Comparison of ENCODE assay signal across 30 cellular contexts in genomic region chr18:59416818-59417217, GRCh38. TPM values are rescaled to one million over a fixed set of nuclear protein-coding genes. Genes with fewer than 3 reads are reported as not detected.
DNase-seq lines count a peak whose midpoint lies in the region; ATAC-seq, FAIRE-seq and TF ChIP-seq lines count a peak whose summit lies in the region.
"Had no signal": no experiment of that assay in that cellular context is flagged by ENCODE, and none has a peak within 500 bp of the region (broad histone marks: within the 10 kb centered on the region; RNA-seq: fewer than 3 reads in every experiment).

No MANE protein-coding gene starts in this region.

- H3K4me2 ChIP-seq in K562 (ENCODE audit: insufficient read depth, low read length) = no peak overlapping the region
- H3K4me2 ChIP-seq: BLaER1 treated with 17β-estradiol and CSF1 and Interleukin-3, amounts not matched to agents 10 nM and 100 nM had no signal

- FAIRE-seq in K562 (lab: Jason Lieb, UNC) = peak; percentile 15
- FAIRE-seq: colon, frontal cortex, GM12892, H54, urothelium cell line had no signal

- CTCF ChIA-PET in K562 (lab: Yijun Ruan, JAX; ENCODE audit: low intra/inter-chr PET ratio) = no interaction called here
- CTCF ChIA-PET in Calu3 (lab: Charles Lee) = no interaction called here

- no peak overlapping the region for H3K9ac ChIP-seq in K562 (ENCODE audit: insufficient read depth in 1 of 2, low read depth in 2 of 2, low read length in 2 of 2)
- H3K9ac ChIP-seq: BLaER1 treated with 17β-estradiol and CSF1 and Interleukin-3, amounts not matched to agents 10 nM and 100 nM had no signal

- intact Hi-C loops in K562 (cut with micrococcal nuclease) = no loop called here
- intact Hi-C loops in Calu3 (cut with micrococcal nuclease; ENCODE audit: unreplicated experiment) = no loop called here

- peak; percentile 65; the same call in 2 of the 3 replicates for ATAC-seq in K562
- no peak for ATAC-seq in stimulated activated memory B cell treated with anti-CD40 and anti-IgM and Interleukin-4, amounts not matched to agents 10 μg/mL and 1 μg/mL and 100 μg/mL, for 72 hours
- ATAC-seq: activated T-cell treated with anti-CD3 and anti-CD28 coated beads, Interleukin-2, amount 50 U/mL, for 4 hours; sciatic nerve had no signal

- H3K4me3 Mint-ChIP-seq in Calu3 (ENCODE audit: low read depth, unreplicated experiment) = no peak overlapping the region
- H3K4me3 Mint-ChIP-seq in stimulated activated memory B cell treated with anti-CD40 and anti-IgM and Interleukin-4, amounts not matched to agents 10 μg/mL and 1 μg/mL and 100 μg/mL, for 72 hours = no peak overlapping the region
- H3K4me3 Mint-ChIP-seq: activated CD4-positive, alpha-beta T cell treated with anti-CD3 and anti-CD28 coated beads, Interleukin-2, amount 10 ng/mL, durations not matched to agents 7 days and 5 days; activated T-cell treated with anti-CD3 and anti-CD28 coated beads, Interleukin-2, amount 50 U/mL, for 4 hours had no signal

- TF ChIP-seq RAD21 in K562 (CRISPR knock-in tag; conservative IDR thresholded peaks at IDR 0.05 in 1 of 2, IDR thresholded peaks at IDR 0.05 in 1 of 2) = no peak

- no peak overlapping the region for H3K27ac Mint-ChIP-seq in Calu3 (ENCODE audit: unreplicated experiment)
- no peak overlapping the region for H3K27ac Mint-ChIP-seq in stimulated activated memory B cell treated with anti-CD40 and anti-IgM and Interleukin-4, amounts not matched to agents 10 μg/mL and 1 μg/mL and 100 μg/mL, for 72 hours
- H3K27ac Mint-ChIP-seq: activated CD4-positive, alpha-beta T cell treated with anti-CD3 and anti-CD28 coated beads, Interleukin-2, amount 10 ng/mL, durations not matched to agents 7 days and 5 days had no signal

- H3K9me3 ChIP-seq in K562 (replicated peaks; ENCODE audit: control insufficient read depth, insufficient read depth, low read depth, low read length) = no peaks in the 10 kb centered on the region
- H3K9me3 ChIP-seq: adrenal gland; BLaER1 treated with 17β-estradiol and CSF1 and Interleukin-3, amounts not matched to agents 10 nM and 100 nM; Peyer's patch had no signal

- no peaks in the 10 kb centered on the region for H3K4me1 Mint-ChIP-seq in Calu3 (ENCODE audit: low read depth, unreplicated experiment)
- no peaks in the 10 kb centered on the region for H3K4me1 Mint-ChIP-seq in stimulated activated memory B cell treated with anti-CD40 and anti-IgM and Interleukin-4, amounts not matched to agents 10 μg/mL and 1 μg/mL and 100 μg/mL, for 72 hours
- H3K4me1 Mint-ChIP-seq: activated CD4-positive, alpha-beta T cell treated with anti-CD3 and anti-CD28 coated beads, Interleukin-2, amount 10 ng/mL, durations not matched to agents 7 days and 5 days had no signal

- in situ Hi-C loops in K562 (cut with MboI) = no loop called here

- H3K36me3 Mint-ChIP-seq in Calu3 (ENCODE audit: insufficient read depth, unreplicated experiment) = no peaks in the 10 kb centered on the region
- no peaks in the 10 kb centered on the region for H3K36me3 Mint-ChIP-seq in stimulated activated memory B cell treated with anti-CD40 and anti-IgM and Interleukin-4, amounts not matched to agents 10 μg/mL and 1 μg/mL and 100 μg/mL, for 72 hours

- no peaks in the 10 kb centered on the region for H3K4me1 ChIP-seq in K562 (replicated peaks in 1 of 2; ENCODE audit: control insufficient read depth in 2 of 2, insufficient read depth in 2 of 2, low read length in 2 of 2)
- H3K4me1 ChIP-seq: adrenal gland; BLaER1 treated with 17β-estradiol and CSF1 and Interleukin-3, amounts not matched to agents 10 nM and 100 nM; Peyer's patch had no signal

- TF ChIP-seq CTCF in K562 (IDR thresholded peaks at IDR 0.05 in 2 of 3, conservative IDR thresholded peaks at IDR 0.05 in 1 of 3; ENCODE audit: insufficient read depth in 2 of 3, low read depth in 1 of 3, low read length in 3 of 3) (no peak), Calu3 (IDR thresholded peaks at IDR 0.05; ENCODE audit: unreplicated experiment) (no peak)

- no peaks in the 10 kb centered on the region for H4K20me1 ChIP-seq in K562 (replicated peaks; ENCODE audit: control insufficient read depth, insufficient read depth, low read length)
- H4K20me1 ChIP-seq: BLaER1 treated with 17β-estradiol and CSF1 and Interleukin-3, amounts not matched to agents 10 nM and 100 nM had no signal

- no peaks in the 10 kb centered on the region for H3K79me2 ChIP-seq in K562 (ENCODE audit: control insufficient read depth, insufficient read depth, low read length)

- no peaks in the 10 kb centered on the region for H3K9me1 ChIP-seq in K562 (ENCODE audit: control insufficient read depth, insufficient read depth, low read length)

- H2AFZ ChIP-seq in K562 (ENCODE audit: low read depth, low read length) = peak overlapping the region; percentile 65

- no peaks in the 10 kb centered on the region for H3K9me3 Mint-ChIP-seq in Calu3 (ENCODE audit: low read depth, unreplicated experiment)
- H3K9me3 Mint-ChIP-seq in stimulated activated memory B cell treated with anti-CD40 and anti-IgM and Interleukin-4, amounts not matched to agents 10 μg/mL and 1 μg/mL and 100 μg/mL, for 72 hours = no peaks in the 10 kb centered on the region
- H3K9me3 Mint-ChIP-seq: activated CD4-positive, alpha-beta T cell treated with anti-CD3 and anti-CD28 coated beads, Interleukin-2, amount 10 ng/mL, durations not matched to agents 7 days and 5 days; activated T-cell treated with anti-CD3 and anti-CD28 coated beads, Interleukin-2, amount 50 U/mL, for 4 hours had no signal

- no peak overlapping the region for H3K27ac ChIP-seq in K562 (ENCODE audit: extremely low read depth, low read depth, low read length)
- H3K27ac ChIP-seq: adrenal gland; BLaER1 treated with 17β-estradiol and CSF1 and Interleukin-3, amounts not matched to agents 10 nM and 100 nM; brain microvascular endothelial cell; Peyer's patch had no signal

- WGBS in K562 (ENCODE audit: insufficient coverage, low coverage, missing lambda C conversion rate) = 80% methylated on average over 1 of the region's 1 CpG

- DNase-seq in H4 (ENCODE audit: low spot score) = peak; percentile 11
- DNase-seq in LHCN-M2 (ENCODE audit: low read depth) = peak; percentile 20
- peak in 1 of 4 experiments; percentile 12 for DNase-seq in K562 (ENCODE audit: extremely low read depth in 1 of 4, low spot score in 3 of 4)
- DNase-seq in iris pigment epithelial cell (ENCODE audit: low read depth) = peak; percentile 26
- DNase-seq in Calu3 = no peak
- no peak for DNase-seq in NCI-H1930 (lab: John Stamatoyannopoulos, UW)
- no peak for DNase-seq in NCI-H510A (lab: John Stamatoyannopoulos, UW)
- DNase-seq: activated CD4-positive, alpha-beta T cell treated with anti-CD3 and anti-CD28 coated beads, Interleukin-2, amount 10 ng/mL, durations not matched to agents 7 days and 5 days; activated naive CD4-positive, alpha-beta T cell; activated T-cell treated with anti-CD3 and anti-CD28 coated beads, Interleukin-2, amount 50 U/mL, for 4 hours; adrenal gland; brain microvascular endothelial cell; effector CD4-positive, alpha-beta T cell; erythroblast; KG1; mammary epithelial cell; NCI-H1436 treated with DMSO at 0.1 percent for 48 hours; NCI-H446 treated with DMSO at 0.1 percent for 48 hours; Peyer's patch; SIG-M5; stimulated activated CD4-positive, alpha-beta T cell treated with anti-CD3 and anti-CD28 coated beads, Interleukin-4, amount 100 ng/mL, for 4 hours; stimulated activated naive CD4-positive, alpha-beta T cell had no signal

- POLR2A ChIA-PET in K562 (lab: Yijun Ruan, JAX) = no interaction called here

- peaks cover 0 to 6% of the 10 kb centered on the region in 2 experiments; a peak in 1 of 5 replicates for H3K27me3 ChIP-seq in K562 (ENCODE audit: control insufficient read depth in 2 of 2, insufficient read depth in 2 of 2, low read length in 2 of 2)
- H3K27me3 ChIP-seq: adrenal gland; BLaER1 treated with 17β-estradiol and CSF1 and Interleukin-3, amounts not matched to agents 10 nM and 100 nM; brain microvascular endothelial cell; Peyer's patch had no signal

- H3K27me3 Mint-ChIP-seq in Calu3 (ENCODE audit: unreplicated experiment) = peaks cover 95% of the 10 kb centered on the region
- peaks cover 79% of the 10 kb centered on the region for H3K27me3 Mint-ChIP-seq in stimulated activated memory B cell treated with anti-CD40 and anti-IgM and Interleukin-4, amounts not matched to agents 10 μg/mL and 1 μg/mL and 100 μg/mL, for 72 hours

- BruUV-seq in K562 (replicated peaks; lab: Mats Ljungman, UMichigan) = no TSS peak
- no TSS peak for BruUV-seq in Calu3 (replicated peaks; lab: Mats Ljungman, UMichigan)

- TF ChIP-seq EP300 in K562 (IDR thresholded peaks at IDR 0.05; ENCODE audit: low read length) = no peak

- no peak overlapping the region for H3K4me3 ChIP-seq in K562
- H3K4me3 ChIP-seq: adrenal gland; BLaER1 treated with 17β-estradiol and CSF1 and Interleukin-3, amounts not matched to agents 10 nM and 100 nM; Peyer's patch had no signal

- TF ChIP-seq POLR2A in K562 (conservative IDR thresholded peaks at IDR 0.05) = no peak

- H3K36me3 ChIP-seq in K562 (ENCODE audit: control insufficient read depth, insufficient read depth, low read length) = no peaks in the 10 kb centered on the region
- H3K36me3 ChIP-seq: adrenal gland; BLaER1 treated with 17β-estradiol and CSF1 and Interleukin-3, amounts not matched to agents 10 nM and 100 nM; brain microvascular endothelial cell; Peyer's patch had no signal

TF ChIP-seq in K562, 482 proteins besides CTCF, POLR2A, EP300 and RAD21 (continues in another document):
- TF ChIP-seq HCFC1 (IDR thresholded peaks at IDR 0.05; ENCODE audit: low read depth, low read length) = peak; percentile 80

RNA-seq across cellular contexts. Expression of gene LMAN1, which starts 57.8 kb away (rescaled TPM):
- 137 and 169 TPM in 2 replicates for total RNA-seq in H4 (2014; rRNA removed; shearing (Covaris generic))
- total RNA-seq in LHCN-M2 (2014; rRNA removed) = 133 and 138 TPM in 2 replicates
- 25.8 TPM for polyA plus RNA-seq in LHCN-M2 (2012)
- total RNA-seq in K562 (2011; cell fraction: chromatin; rRNA removed; ENCODE audit: low replicate concordance) = 76.6 and 188 TPM in 2 replicates
- total RNA-seq in K562 (2011; cell fraction: nucleolus; rRNA removed) = 91.2 and 110 TPM in 2 replicates
- 143 and 190 TPM in 2 replicates for total RNA-seq in K562 (2011; cell fraction: nucleoplasm; rRNA removed)
- total RNA-seq in K562 (2014; rRNA removed) = 66.8 and 70.2 TPM in 2 replicates
- total RNA-seq in K562 (2014; rRNA removed; fragmentation: Illumina TruSeq; extraction: Trizol) = 80.3 and 89.5 TPM in 2 replicates
- 79.9 and 86.2 TPM in 2 replicates for total RNA-seq in K562 (2015; rRNA removed; fragmentation: Illumina TruSeq; extraction: Trizol)
- 80.6 and 84.0 TPM in 2 replicates for total RNA-seq in K562 (2021)
- 99.5 and 108 TPM in 2 replicates for polyA plus RNA-seq in K562 (2011; rRNA removed)
- 34.9 and 48.8 TPM in 2 replicates for polyA plus RNA-seq in K562 (2011; cell fraction: cytosol; rRNA removed)
- 37.5 and 58.6 TPM in 2 replicates for polyA plus RNA-seq in K562 (2011; cell fraction: nucleus; rRNA removed)
- polyA plus RNA-seq in K562 (2012) = 54.6 and 67.9 TPM in 2 replicates
- 57.2 and 71.2 TPM in 2 replicates for polyA plus RNA-seq in K562 (2014; fragmentation: Illumina TruSeq; extraction: Trizol)
- polyA plus RNA-seq in K562 (2014; fragmentation: Nextera tagmentation; extraction: Ambion mirVana) = 10 to 100 TPM; 18.8 to 30.5 TPM
- 48.6 and 50.2 TPM in 2 replicates for polyA plus RNA-seq in K562 (2014; rRNA removed)
- 107 and 132 TPM in 2 replicates for polyA minus RNA-seq in K562 (2011; rRNA and poly(A)+ RNA removed)
- 103 and 126 TPM in 2 replicates for polyA minus RNA-seq in K562 (2011; cell fraction: cytosol; rRNA and poly(A)+ RNA removed)
- 50.6 and 112 TPM in 2 replicates for polyA minus RNA-seq in K562 (2011; cell fraction: nucleus; rRNA and poly(A)+ RNA removed)
- 159 and 174 TPM in 2 replicates for total RNA-seq in Calu3 (2022)

Comparison
In these comparisons a context has a peak if more than half of its experiments do, and no peak if none do; other contexts are left out.
1. DNase-seq: peak in H4 (single experiment), LHCN-M2 (single experiment) and iris pigment epithelial cell (single experiment); none in Calu3 (single experiment), NCI-H1930 (0 of 2) and NCI-H510A (single experiment).